8 cellular contexts compared by ENCODE assay signal in genomic region chr14:44766285-44766684, GRCh38.
"Had no signal": no experiment of that assay in that cellular context is flagged by ENCODE, and none has a peak within 500 bp of the region (broad histone marks: within the 10 kb centered on the region; RNA-seq: fewer than 3 reads in every experiment).

No MANE protein-coding gene starts in this region.

- H3K9ac ChIP-seq: GM23248 had no signal

- ATAC-seq: K562 had no signal

- H2AFZ ChIP-seq: GM23248 had no signal

- H3K4me3 ChIP-seq: GM23248, K562 had no signal

- H3K4me3 Mint-ChIP-seq: H9 had no signal

- H3K9me3 Mint-ChIP-seq: H9 had no signal

- H3K27ac ChIP-seq: GM23248 had no signal

- DNase-seq: GM23248, H9, HCEC 1CT, KG1 had no signal

- FAIRE-seq: H1, H54, HTR-8/SVneo, K562 had no signal
